8 cellular contexts compared by ENCODE assay signal in genomic region chr7:90403174-90404113, GRCh38. TPM values are rescaled to one million over a fixed set of nuclear protein-coding genes. Genes with fewer than 3 reads are reported as not detected.
DNase-seq lines count a peak whose midpoint lies in the region; ATAC-seq and TF ChIP-seq lines count a peak whose summit lies in the region.

CLDN12 (plus strand) TSS chr7:90403461; CDS start chr7:90412677, 9,216 bp downstream.

- H2BK5ac ChIP-seq in H9 (ENCODE audit: insufficient read length, low read length), result no peak within 1 kb of the TSS

- no peak within 1 kb of the TSS for H2BK15ac ChIP-seq in H9 (ENCODE audit: low read depth, low read length)

- no peaks in the 10 kb centered on the region for H3K79me2 ChIP-seq in H9 (ENCODE audit: insufficient read depth, low read length)

- no peak within 1 kb of the TSS for H4K5ac ChIP-seq in H9 (ENCODE audit: insufficient read length, low read depth, low read length)

- H3K9me3 Mint-ChIP-seq in H9 (peaks cover 2 to 4% of the 10 kb centered on the region in 2 experiments; a peak in 2 of 5 replicates), neural crest cell (peaks cover 3% of the 10 kb centered on the region)

- H3T11ph ChIP-seq in H9 (ENCODE audit: low read length), result no peak within 1 kb of the TSS

- H2BK20ac ChIP-seq in H9 (ENCODE audit: low read depth, low read length, poor library complexity, severe bottlenecking), result no peak within 1 kb of the TSS

- H3K9ac ChIP-seq in H9 (ENCODE audit: extremely low read depth, insufficient read length, low read length) (peak within 1 kb of the TSS; percentile 53), stomach smooth muscle (ENCODE audit: low read length in 2 of 2) (peak within 1 kb of the TSS; percentile 73 to 97)

- in situ Hi-C loops in G401 (cut with HindIII; ENCODE audit: low sequenced_read_pairs), result no loop called here

- H3K79me1 ChIP-seq in H9 (ENCODE audit: insufficient read depth, low read depth, low read length, poor library complexity, severe bottlenecking), result peaks cover 7% of the 10 kb centered on the region

- H2AFZ ChIP-seq in H9 (ENCODE audit: low read length), result peak within 1 kb of the TSS; percentile 67

- ATAC-seq in foreskin keratinocyte, result peak; percentile 98

- H3K9me3 ChIP-seq in H9 (ENCODE audit: control insufficient read depth, low read depth, low read length) (no peaks in the 10 kb centered on the region), stomach smooth muscle (ENCODE audit: control insufficient read depth in 2 of 2, low read length in 2 of 2) (no peaks in the 10 kb centered on the region)

- no peak within 1 kb of the TSS for H2BK120ac ChIP-seq in H9 (ENCODE audit: low read depth, low read length, poor library complexity, severe bottlenecking)

- H3K23me2 ChIP-seq in H9 (ENCODE audit: insufficient read length, low read depth, low read length, poor library complexity, severe bottlenecking), result peaks cover 6% of the 10 kb centered on the region

- H3K4me2 ChIP-seq in H9 (ENCODE audit: insufficient read depth, insufficient read length, low read length), result peak within 1 kb of the TSS; percentile 75

- no peaks in the 10 kb centered on the region for H4K20me1 ChIP-seq in H9 (ENCODE audit: control insufficient read depth, insufficient read depth, insufficient read length)

- H3K27ac Mint-ChIP-seq in H9, result peak within 1 kb of the TSS; percentile 92 to 100 (median 98)
- peak within 1 kb of the TSS; percentile 87 for H3K27ac Mint-ChIP-seq in neural crest cell (ENCODE audit: unreplicated experiment)

- H3K36me3 Mint-ChIP-seq in H9 (ENCODE audit: insufficient read depth in 1 of 3, low read depth in 3 of 3) (peaks cover 8 to 30% (median 27%) of the 10 kb centered on the region in 3 experiments; a peak in 6 of 7 replicates), neural crest cell (ENCODE audit: low read depth) (no peaks in the 10 kb centered on the region)

- no peak within 1 kb of the TSS for H4K91ac ChIP-seq in H9 (ENCODE audit: insufficient read length, low read depth, low read length)

- H3K27ac ChIP-seq in H9 (ENCODE audit: insufficient read length, low read depth, low read length), result peak within 1 kb of the TSS; percentile 0
- H3K27ac ChIP-seq in foreskin keratinocyte, result peak within 1 kb of the TSS; percentile 92
- H3K27ac ChIP-seq in stomach smooth muscle (ENCODE audit: low read length), result peak within 1 kb of the TSS; percentile 92

- H3K18ac ChIP-seq in H9 (ENCODE audit: insufficient read length, low read depth, low read length), result no peak within 1 kb of the TSS

- peak within 1 kb of the TSS; percentile 0; the same call in 1 of the 2 replicates for H3K14ac ChIP-seq in H9 (ENCODE audit: insufficient read depth, low read length)

- H3K23ac ChIP-seq in H9 (ENCODE audit: insufficient read length, low read depth, low read length), result no peak within 1 kb of the TSS

- peaks cover 6 to 13% of the 10 kb centered on the region in 2 donors for H3K36me3 ChIP-seq in stomach smooth muscle (ENCODE audit: control insufficient read depth in 2 of 2, insufficient read depth in 2 of 2, low read length in 2 of 2)

- no peaks in the 10 kb centered on the region for H3K4me1 ChIP-seq in H9 (ENCODE audit: insufficient read depth, low read length)
- peaks cover 10% of the 10 kb centered on the region for H3K4me1 ChIP-seq in foreskin keratinocyte
- no peaks in the 10 kb centered on the region for H3K4me1 ChIP-seq in stomach smooth muscle (ENCODE audit: control insufficient read depth, insufficient read depth, low read length)

- no peak for TF ChIP-seq CTCF in H9 (conservative IDR thresholded peaks at IDR 0.05)
- TF ChIP-seq CTCF in foreskin keratinocyte (conservative IDR thresholded peaks at IDR 0.05), result no peak
- no peak for TF ChIP-seq CTCF in neural crest cell (conservative IDR thresholded peaks at IDR 0.05)

- no peak within 1 kb of the TSS for H3K56ac ChIP-seq in H9 (ENCODE audit: insufficient read length, low read depth, low read length)

- H3K4ac ChIP-seq in H9 (ENCODE audit: low read depth, low read length), result no peak within 1 kb of the TSS

- H3K27me3 ChIP-seq in H9 (ENCODE audit: insufficient read depth, low read length) (no peaks in the 10 kb centered on the region), foreskin keratinocyte (no peaks in the 10 kb centered on the region), stomach smooth muscle (ENCODE audit: control insufficient read depth in 1 of 2, insufficient read depth in 2 of 2, low read length in 2 of 2) (no peaks in the 10 kb centered on the region)

- H2BK12ac ChIP-seq in H9 (ENCODE audit: insufficient read length, low read depth, low read length), result no peak within 1 kb of the TSS

- no peak within 1 kb of the TSS for H4K8ac ChIP-seq in H9 (replicated peaks; ENCODE audit: insufficient read length, low read depth, low read length)

- DNase-seq in G401 (ENCODE audit: low spot score), result peak; percentile 96
- peak; percentile 93 for DNase-seq in H9
- peak; percentile 97 for DNase-seq in M059J (ENCODE audit: low read depth)
- peak; percentile 74 for DNase-seq in SHP77 treated with DMSO at 0.1 percent for 48 hours (lab: John Stamatoyannopoulos, UW)
- peak; percentile 63 for DNase-seq in activated gamma-delta T cell treated with Interleukin-2 at 50 U/mL for 16 hours
- peak; percentile 89 to 95 for DNase-seq in foreskin keratinocyte
- peak; percentile 71 for DNase-seq in neural crest cell (ENCODE audit: low read depth, low spot score)

- H3K4me1 Mint-ChIP-seq in H9 (peaks cover 5 to 11% of the 10 kb centered on the region in 2 experiments), neural crest cell (peaks cover 32% of the 10 kb centered on the region)

- peak within 1 kb of the TSS; percentile 71 to 93 for H3K4me3 ChIP-seq in stomach smooth muscle (ENCODE audit: low read length in 2 of 2)

- WGBS in H9 (ENCODE audit: extremely low coverage, insufficient read length, low lambda C conversion rate), result no CpG with 5 or more reads among the region's 35 CpGs

- H2AK5ac ChIP-seq in H9 (ENCODE audit: insufficient read length, low read length), result no peak within 1 kb of the TSS

- H3K4me3 Mint-ChIP-seq in H9, result peak within 1 kb of the TSS; percentile 91 to 97
- H3K4me3 Mint-ChIP-seq in neural crest cell, result peak within 1 kb of the TSS; percentile 94

- H3K27me3 Mint-ChIP-seq in H9 (ENCODE audit: low read depth) (peaks cover 26% of the 10 kb centered on the region), neural crest cell (ENCODE audit: low read depth) (peaks cover 25% of the 10 kb centered on the region)

RNA-seq across cellular contexts. Expression of gene CLDN12, which starts in this region (rescaled TPM):
- 20.1 and 22.8 TPM in 2 replicates for total RNA-seq in G401 (2014; rRNA removed; shearing (Covaris generic))
- total RNA-seq in H9 (2021), result 40.1 and 42.9 TPM in 2 replicates
- 37.6 and 72.8 TPM in 2 replicates for total RNA-seq in M059J (2014; rRNA removed; shearing (Covaris generic))
- 31.3 and 35.1 TPM in 2 replicates for total RNA-seq in foreskin keratinocyte
- 11.0 and 12.1 TPM in 2 replicates for polyA plus RNA-seq in foreskin keratinocyte
- total RNA-seq in neural crest cell, result 41.0 and 41.1 TPM in 2 replicates

Comparison
In these comparisons a context has a peak if more than half of its experiments do, and no peak if none do; other contexts are left out.
1. Peak in every context shown above with its lines: DNase-seq, ATAC-seq, H3K4me3 ChIP-seq and H3K27ac ChIP-seq.
2. H3K27ac ChIP-seq: peak in every context shown above with its lines; median percentile 92 in foreskin keratinocyte; 92 in stomach smooth muscle; 0 in H9.